In the genomic region with DNA sequence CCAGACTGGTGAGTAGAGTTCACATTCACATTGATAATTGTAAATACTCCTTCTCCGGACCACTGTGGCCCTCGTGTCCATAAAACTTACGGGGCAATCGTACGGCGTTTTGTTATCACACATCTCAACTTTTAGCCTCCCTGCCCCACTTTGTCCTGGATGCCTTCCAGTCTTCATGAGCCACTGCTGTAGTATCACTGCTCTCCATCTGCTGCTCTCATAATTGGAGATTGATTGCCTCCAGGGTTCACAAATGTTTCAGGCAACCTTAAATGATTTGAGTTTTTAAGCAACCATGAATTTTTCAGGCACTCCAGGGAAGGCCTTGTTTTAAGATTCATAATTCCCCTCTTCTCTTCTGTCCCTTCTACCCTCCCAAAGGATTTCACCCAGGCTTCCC, we compare ENCODE assay signal across 1 cellular context.
TF ChIP-seq lines count a peak whose summit lies in the region.

No MANE protein-coding gene starts in this region.

TF ChIP-seq in K562, 482 proteins besides CTCF, POLR2A, EP300 and RAD21 (continued from another document):
- TF ChIP-seq, protein P1, sequence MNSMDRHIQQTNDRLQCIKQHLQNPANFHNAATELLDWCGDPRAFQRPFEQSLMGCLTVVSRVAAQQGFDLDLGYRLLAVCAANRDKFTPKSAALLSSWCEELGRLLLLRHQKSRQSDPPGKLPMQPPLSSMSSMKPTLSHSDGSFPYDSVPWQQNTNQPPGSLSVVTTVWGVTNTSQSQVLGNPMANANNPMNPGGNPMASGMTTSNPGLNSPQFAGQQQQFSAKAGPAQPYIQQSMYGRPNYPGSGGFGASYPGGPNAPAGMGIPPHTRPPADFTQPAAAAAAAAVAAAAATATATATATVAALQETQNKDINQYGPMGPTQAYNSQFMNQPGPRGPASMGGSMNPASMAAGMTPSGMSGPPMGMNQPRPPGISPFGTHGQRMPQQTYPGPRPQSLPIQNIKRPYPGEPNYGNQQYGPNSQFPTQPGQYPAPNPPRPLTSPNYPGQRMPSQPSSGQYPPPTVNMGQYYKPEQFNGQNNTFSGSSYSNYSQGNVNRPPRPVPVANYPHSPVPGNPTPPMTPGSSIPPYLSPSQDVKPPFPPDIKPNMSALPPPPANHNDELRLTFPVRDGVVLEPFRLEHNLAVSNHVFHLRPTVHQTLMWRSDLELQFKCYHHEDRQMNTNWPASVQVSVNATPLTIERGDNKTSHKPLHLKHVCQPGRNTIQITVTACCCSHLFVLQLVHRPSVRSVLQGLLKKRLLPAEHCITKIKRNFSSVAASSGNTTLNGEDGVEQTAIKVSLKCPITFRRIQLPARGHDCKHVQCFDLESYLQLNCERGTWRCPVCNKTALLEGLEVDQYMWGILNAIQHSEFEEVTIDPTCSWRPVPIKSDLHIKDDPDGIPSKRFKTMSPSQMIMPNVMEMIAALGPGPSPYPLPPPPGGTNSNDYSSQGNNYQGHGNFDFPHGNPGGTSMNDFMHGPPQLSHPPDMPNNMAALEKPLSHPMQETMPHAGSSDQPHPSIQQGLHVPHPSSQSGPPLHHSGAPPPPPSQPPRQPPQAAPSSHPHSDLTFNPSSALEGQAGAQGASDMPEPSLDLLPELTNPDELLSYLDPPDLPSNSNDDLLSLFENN (IDR thresholded peaks at IDR 0.05; ENCODE audit: low read depth in 2 of 2, low read length in 2 of 2), result no peak
- TF ChIP-seq CEBPG (CRISPR knock-in tag; IDR thresholded peaks at IDR 0.05), result no peak
- TF ChIP-seq CEBPG (tag; conservative IDR thresholded peaks at IDR 0.05 in 1 of 2, IDR thresholded peaks at IDR 0.05 in 1 of 2), result no peak
- no peak for TF ChIP-seq MBD2 (IDR thresholded peaks at IDR 0.05; ENCODE audit: borderline replicate concordance, low read depth)
- TF ChIP-seq ELF4 (CRISPR knock-in tag; IDR thresholded peaks at IDR 0.05), result no peak
- no peak for TF ChIP-seq TAF15 (IDR thresholded peaks at IDR 0.05; ENCODE audit: low read depth, low read length)
- TF ChIP-seq SMARCB1 (IDR thresholded peaks at IDR 0.05; ENCODE audit: insufficient read length, low read depth), result no peak
- no peak for TF ChIP-seq KAT8 (IDR thresholded peaks at IDR 0.05; ENCODE audit: low read depth)
- no peak for TF ChIP-seq ATF1 (CRISPR knock-in tag; IDR thresholded peaks at IDR 0.05)
- no peak for TF ChIP-seq ATF1 (tag; IDR thresholded peaks at IDR 0.05)
- TF ChIP-seq FIP1L1 (IDR thresholded peaks at IDR 0.05; ENCODE audit: low read depth, low read length, poor library complexity, severe bottlenecking), result no peak
- TF ChIP-seq EWSR1 (IDR thresholded peaks at IDR 0.05; ENCODE audit: borderline replicate concordance, low read depth, partially characterized antibody), result no peak
- TF ChIP-seq, protein P2, sequence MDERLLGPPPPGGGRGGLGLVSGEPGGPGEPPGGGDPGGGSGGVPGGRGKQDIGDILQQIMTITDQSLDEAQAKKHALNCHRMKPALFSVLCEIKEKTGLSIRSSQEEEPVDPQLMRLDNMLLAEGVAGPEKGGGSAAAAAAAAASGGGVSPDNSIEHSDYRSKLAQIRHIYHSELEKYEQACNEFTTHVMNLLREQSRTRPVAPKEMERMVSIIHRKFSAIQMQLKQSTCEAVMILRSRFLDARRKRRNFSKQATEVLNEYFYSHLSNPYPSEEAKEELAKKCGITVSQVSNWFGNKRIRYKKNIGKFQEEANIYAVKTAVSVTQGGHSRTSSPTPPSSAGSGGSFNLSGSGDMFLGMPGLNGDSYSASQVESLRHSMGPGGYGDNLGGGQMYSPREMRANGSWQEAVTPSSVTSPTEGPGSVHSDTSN (CRISPR knock-in tag; IDR thresholded peaks at IDR 0.05; ENCODE audit: low read depth), result no peak
- TF ChIP-seq, protein P2 (tag; conservative IDR thresholded peaks at IDR 0.05; ENCODE audit: low read depth), result peak; percentile 69
